2 cellular contexts compared by ENCODE assay signal in genomic region chr12:12951504-12951903, GRCh38.
TF ChIP-seq lines count a peak whose summit lies in the region.

No MANE protein-coding gene starts in this region.

TF ChIP-seq in neural cell, 6 proteins besides CTCF, POLR2A, EP300 and RAD21:
- TF ChIP-seq TAF1 (IDR thresholded peaks at IDR 0.05; ENCODE audit: low read depth): no peak
- TF ChIP-seq, protein P1, sequence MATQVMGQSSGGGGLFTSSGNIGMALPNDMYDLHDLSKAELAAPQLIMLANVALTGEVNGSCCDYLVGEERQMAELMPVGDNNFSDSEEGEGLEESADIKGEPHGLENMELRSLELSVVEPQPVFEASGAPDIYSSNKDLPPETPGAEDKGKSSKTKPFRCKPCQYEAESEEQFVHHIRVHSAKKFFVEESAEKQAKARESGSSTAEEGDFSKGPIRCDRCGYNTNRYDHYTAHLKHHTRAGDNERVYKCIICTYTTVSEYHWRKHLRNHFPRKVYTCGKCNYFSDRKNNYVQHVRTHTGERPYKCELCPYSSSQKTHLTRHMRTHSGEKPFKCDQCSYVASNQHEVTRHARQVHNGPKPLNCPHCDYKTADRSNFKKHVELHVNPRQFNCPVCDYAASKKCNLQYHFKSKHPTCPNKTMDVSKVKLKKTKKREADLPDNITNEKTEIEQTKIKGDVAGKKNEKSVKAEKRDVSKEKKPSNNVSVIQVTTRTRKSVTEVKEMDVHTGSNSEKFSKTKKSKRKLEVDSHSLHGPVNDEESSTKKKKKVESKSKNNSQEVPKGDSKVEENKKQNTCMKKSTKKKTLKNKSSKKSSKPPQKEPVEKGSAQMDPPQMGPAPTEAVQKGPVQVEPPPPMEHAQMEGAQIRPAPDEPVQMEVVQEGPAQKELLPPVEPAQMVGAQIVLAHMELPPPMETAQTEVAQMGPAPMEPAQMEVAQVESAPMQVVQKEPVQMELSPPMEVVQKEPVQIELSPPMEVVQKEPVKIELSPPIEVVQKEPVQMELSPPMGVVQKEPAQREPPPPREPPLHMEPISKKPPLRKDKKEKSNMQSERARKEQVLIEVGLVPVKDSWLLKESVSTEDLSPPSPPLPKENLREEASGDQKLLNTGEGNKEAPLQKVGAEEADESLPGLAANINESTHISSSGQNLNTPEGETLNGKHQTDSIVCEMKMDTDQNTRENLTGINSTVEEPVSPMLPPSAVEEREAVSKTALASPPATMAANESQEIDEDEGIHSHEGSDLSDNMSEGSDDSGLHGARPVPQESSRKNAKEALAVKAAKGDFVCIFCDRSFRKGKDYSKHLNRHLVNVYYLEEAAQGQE (IDR thresholded peaks at IDR 0.05; ENCODE audit: borderline replicate concordance): peak; percentile 55
- TF ChIP-seq MXI1 (conservative IDR thresholded peaks at IDR 0.05; ENCODE audit: poor library complexity, severe bottlenecking): no peak
- no peak for TF ChIP-seq EZH2 (IDR thresholded peaks at IDR 0.05; ENCODE audit: borderline replicate concordance, insufficient read depth, low read length, poor library complexity, severe bottlenecking)
- TF ChIP-seq SMC3 (conservative IDR thresholded peaks at IDR 0.05; ENCODE audit: poor library complexity): no peak
- TF ChIP-seq POLR2AphosphoS5 (IDR thresholded peaks at IDR 0.05): peak; percentile 26

TF ChIP-seq in HepG2, 621 proteins besides CTCF, POLR2A, EP300 and RAD21 (continues in another document):
- no peak for TF ChIP-seq TFDP1 (CRISPR knock-in tag; IDR thresholded peaks at IDR 0.05; ENCODE audit: borderline replicate concordance)
- TF ChIP-seq ZNF816 (CRISPR knock-in tag; IDR thresholded peaks at IDR 0.05; ENCODE audit: borderline replicate concordance): no peak
- TF ChIP-seq, protein P2, sequence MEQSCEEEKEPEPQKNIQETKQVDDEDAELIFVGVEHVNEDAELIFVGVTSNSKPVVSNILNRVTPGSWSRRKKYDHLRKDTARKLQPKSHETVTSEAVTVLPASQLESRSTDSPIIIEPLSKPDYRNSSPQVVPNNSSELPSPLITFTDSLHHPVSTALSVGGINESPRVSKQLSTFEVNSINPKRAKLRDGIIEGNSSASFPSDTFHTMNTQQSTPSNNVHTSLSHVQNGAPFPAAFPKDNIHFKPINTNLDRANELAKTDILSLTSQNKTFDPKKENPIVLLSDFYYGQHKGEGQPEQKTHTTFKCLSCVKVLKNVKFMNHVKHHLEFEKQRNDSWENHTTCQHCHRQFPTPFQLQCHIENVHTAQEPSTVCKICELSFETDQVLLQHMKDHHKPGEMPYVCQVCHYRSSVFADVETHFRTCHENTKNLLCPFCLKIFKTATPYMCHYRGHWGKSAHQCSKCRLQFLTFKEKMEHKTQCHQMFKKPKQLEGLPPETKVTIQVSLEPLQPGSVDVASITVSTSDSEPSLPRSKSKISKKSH (CRISPR knock-in tag; IDR thresholded peaks at IDR 0.05; ENCODE audit: borderline replicate concordance): no peak
- TF ChIP-seq ZNF761 (CRISPR knock-in tag; conservative IDR thresholded peaks at IDR 0.05): no peak
- TF ChIP-seq, protein P3, sequence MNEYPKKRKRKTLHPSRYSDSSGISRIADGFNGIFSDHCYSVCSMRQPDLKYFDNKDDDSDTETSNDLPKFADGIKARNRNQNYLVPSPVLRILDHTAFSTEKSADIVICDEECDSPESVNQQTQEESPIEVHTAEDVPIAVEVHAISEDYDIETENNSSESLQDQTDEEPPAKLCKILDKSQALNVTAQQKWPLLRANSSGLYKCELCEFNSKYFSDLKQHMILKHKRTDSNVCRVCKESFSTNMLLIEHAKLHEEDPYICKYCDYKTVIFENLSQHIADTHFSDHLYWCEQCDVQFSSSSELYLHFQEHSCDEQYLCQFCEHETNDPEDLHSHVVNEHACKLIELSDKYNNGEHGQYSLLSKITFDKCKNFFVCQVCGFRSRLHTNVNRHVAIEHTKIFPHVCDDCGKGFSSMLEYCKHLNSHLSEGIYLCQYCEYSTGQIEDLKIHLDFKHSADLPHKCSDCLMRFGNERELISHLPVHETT (CRISPR knock-in tag; conservative IDR thresholded peaks at IDR 0.05): no peak
- no peak for TF ChIP-seq NCOA1 (CRISPR knock-in tag; IDR thresholded peaks at IDR 0.05)
- TF ChIP-seq, protein P1 (IDR thresholded peaks at IDR 0.05; ENCODE audit: borderline replicate concordance in 1 of 2, low read depth in 1 of 2, low read length in 2 of 2): no peak
- TF ChIP-seq, protein P4, sequence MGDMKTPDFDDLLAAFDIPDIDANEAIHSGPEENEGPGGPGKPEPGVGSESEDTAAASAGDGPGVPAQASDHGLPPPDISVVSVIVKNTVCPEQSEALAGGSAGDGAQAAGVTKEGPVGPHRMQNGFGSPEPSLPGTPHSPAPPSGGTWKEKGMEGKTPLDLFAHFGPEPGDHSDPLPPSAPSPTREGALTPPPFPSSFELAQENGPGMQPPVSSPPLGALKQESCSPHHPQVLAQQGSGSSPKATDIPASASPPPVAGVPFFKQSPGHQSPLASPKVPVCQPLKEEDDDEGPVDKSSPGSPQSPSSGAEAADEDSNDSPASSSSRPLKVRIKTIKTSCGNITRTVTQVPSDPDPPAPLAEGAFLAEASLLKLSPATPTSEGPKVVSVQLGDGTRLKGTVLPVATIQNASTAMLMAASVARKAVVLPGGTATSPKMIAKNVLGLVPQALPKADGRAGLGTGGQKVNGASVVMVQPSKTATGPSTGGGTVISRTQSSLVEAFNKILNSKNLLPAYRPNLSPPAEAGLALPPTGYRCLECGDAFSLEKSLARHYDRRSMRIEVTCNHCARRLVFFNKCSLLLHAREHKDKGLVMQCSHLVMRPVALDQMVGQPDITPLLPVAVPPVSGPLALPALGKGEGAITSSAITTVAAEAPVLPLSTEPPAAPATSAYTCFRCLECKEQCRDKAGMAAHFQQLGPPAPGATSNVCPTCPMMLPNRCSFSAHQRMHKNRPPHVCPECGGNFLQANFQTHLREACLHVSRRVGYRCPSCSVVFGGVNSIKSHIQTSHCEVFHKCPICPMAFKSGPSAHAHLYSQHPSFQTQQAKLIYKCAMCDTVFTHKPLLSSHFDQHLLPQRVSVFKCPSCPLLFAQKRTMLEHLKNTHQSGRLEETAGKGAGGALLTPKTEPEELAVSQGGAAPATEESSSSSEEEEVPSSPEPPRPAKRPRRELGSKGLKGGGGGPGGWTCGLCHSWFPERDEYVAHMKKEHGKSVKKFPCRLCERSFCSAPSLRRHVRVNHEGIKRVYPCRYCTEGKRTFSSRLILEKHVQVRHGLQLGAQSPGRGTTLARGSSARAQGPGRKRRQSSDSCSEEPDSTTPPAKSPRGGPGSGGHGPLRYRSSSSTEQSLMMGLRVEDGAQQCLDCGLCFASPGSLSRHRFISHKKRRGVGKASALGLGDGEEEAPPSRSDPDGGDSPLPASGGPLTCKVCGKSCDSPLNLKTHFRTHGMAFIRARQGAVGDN (CRISPR knock-in tag; IDR thresholded peaks at IDR 0.05): no peak
- TF ChIP-seq KAT2B (IDR thresholded peaks at IDR 0.05; ENCODE audit: borderline replicate concordance, low read depth, low read length): no peak
- TF ChIP-seq ZKSCAN5 (CRISPR knock-in tag; IDR thresholded peaks at IDR 0.05): no peak
- TF ChIP-seq FOSL2 (CRISPR knock-in tag; IDR thresholded peaks at IDR 0.05): no peak
- no peak for TF ChIP-seq SIN3B (IDR thresholded peaks at IDR 0.05; ENCODE audit: low read length)
- TF ChIP-seq ZNF891 (CRISPR knock-in tag; IDR thresholded peaks at IDR 0.05): no peak
- TF ChIP-seq ZNF766 (CRISPR knock-in tag; IDR thresholded peaks at IDR 0.05; ENCODE audit: borderline replicate concordance): no peak
- no peak for TF ChIP-seq ZSCAN12 (CRISPR knock-in tag; IDR thresholded peaks at IDR 0.05)
- TF ChIP-seq, protein P5, sequence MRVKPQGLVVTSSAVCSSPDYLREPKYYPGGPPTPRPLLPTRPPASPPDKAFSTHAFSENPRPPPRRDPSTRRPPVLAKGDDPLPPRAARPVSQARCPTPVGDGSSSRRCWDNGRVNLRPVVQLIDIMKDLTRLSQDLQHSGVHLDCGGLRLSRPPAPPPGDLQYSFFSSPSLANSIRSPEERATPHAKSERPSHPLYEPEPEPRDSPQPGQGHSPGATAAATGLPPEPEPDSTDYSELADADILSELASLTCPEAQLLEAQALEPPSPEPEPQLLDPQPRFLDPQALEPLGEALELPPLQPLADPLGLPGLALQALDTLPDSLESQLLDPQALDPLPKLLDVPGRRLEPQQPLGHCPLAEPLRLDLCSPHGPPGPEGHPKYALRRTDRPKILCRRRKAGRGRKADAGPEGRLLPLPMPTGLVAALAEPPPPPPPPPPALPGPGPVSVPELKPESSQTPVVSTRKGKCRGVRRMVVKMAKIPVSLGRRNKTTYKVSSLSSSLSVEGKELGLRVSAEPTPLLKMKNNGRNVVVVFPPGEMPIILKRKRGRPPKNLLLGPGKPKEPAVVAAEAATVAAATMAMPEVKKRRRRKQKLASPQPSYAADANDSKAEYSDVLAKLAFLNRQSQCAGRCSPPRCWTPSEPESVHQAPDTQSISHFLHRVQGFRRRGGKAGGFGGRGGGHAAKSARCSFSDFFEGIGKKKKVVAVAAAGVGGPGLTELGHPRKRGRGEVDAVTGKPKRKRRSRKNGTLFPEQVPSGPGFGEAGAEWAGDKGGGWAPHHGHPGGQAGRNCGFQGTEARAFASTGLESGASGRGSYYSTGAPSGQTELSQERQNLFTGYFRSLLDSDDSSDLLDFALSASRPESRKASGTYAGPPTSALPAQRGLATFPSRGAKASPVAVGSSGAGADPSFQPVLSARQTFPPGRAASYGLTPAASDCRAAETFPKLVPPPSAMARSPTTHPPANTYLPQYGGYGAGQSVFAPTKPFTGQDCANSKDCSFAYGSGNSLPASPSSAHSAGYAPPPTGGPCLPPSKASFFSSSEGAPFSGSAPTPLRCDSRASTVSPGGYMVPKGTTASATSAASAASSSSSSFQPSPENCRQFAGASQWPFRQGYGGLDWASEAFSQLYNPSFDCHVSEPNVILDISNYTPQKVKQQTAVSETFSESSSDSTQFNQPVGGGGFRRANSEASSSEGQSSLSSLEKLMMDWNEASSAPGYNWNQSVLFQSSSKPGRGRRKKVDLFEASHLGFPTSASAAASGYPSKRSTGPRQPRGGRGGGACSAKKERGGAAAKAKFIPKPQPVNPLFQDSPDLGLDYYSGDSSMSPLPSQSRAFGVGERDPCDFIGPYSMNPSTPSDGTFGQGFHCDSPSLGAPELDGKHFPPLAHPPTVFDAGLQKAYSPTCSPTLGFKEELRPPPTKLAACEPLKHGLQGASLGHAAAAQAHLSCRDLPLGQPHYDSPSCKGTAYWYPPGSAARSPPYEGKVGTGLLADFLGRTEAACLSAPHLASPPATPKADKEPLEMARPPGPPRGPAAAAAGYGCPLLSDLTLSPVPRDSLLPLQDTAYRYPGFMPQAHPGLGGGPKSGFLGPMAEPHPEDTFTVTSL (CRISPR knock-in tag; IDR thresholded peaks at IDR 0.05; ENCODE audit: borderline replicate concordance): no peak
- TF ChIP-seq KDM3A (CRISPR knock-in tag; IDR thresholded peaks at IDR 0.05; ENCODE audit: low read depth): no peak
- TF ChIP-seq HMGXB3 (CRISPR knock-in tag; IDR thresholded peaks at IDR 0.05; ENCODE audit: borderline replicate concordance): no peak
- no peak for TF ChIP-seq XBP1 (CRISPR knock-in tag; IDR thresholded peaks at IDR 0.05)
